In the genomic region with DNA sequence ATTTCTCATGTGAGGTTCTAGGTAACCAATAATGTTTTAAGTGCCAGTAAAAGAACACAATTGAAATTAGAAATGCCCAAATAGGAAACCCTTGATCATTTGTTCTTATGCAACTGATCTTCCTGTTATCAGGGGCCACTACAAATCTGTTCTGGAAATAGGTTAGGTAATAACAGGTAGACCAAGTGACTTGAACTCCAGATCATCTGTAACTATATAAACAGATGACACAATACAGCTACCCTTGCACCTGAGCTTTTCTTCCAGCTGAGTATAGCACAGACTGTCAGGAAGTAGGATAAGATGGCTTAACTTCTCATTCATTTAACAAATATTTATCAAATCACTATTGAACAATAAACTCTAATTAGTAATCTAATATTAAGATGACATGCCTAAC, we compare ENCODE assay signal across 22 cellular contexts.
"Had no signal": no experiment of that assay in that cellular context is flagged by ENCODE, and none has a peak within 500 bp of the region (broad histone marks: within the 10 kb centered on the region; RNA-seq: fewer than 3 reads in every experiment).

No MANE protein-coding gene starts in this region.

- H3K36me3 ChIP-seq: vagina had no signal

- H3K9me3 ChIP-seq: heart left ventricle, psoas muscle, testis, tibial nerve, upper lobe of right lung, vagina had no signal

- H3K27ac ChIP-seq: dorsolateral prefrontal cortex, heart left ventricle, psoas muscle, testis, tibial nerve, upper lobe of right lung, vagina had no signal

- H3K4me3 ChIP-seq: dorsolateral prefrontal cortex, heart left ventricle, psoas muscle, testis, tibial nerve, upper lobe of right lung, vagina had no signal

- ATAC-seq: naive thymus-derived CD4-positive, alpha-beta T cell; psoas muscle; sciatic nerve; stimulated activated naive B cell treated with anti-CD40 and anti-IgM and Interleukin-4, amounts not matched to agents 10 μg/mL and 1 μg/mL and 100 μg/mL, for 72 hours; stimulated activated naive CD8-positive, alpha-beta T cell treated with anti-CD3 and anti-CD28 coated beads, Interleukin-15, amount 100 ng/mL, for 72 hours; upper lobe of right lung had no signal

- H3K27me3 ChIP-seq: dorsolateral prefrontal cortex, heart left ventricle, testis, tibial nerve, upper lobe of right lung, vagina had no signal

- DNase-seq: cortex of kidney; dorsolateral prefrontal cortex; effector CD8-positive, alpha-beta T cell; heart left ventricle; hypothalamus; islet precursor cell; left ventricle myocardium superior; mesendoderm; naive thymus-derived CD4-positive, alpha-beta T cell; nephron progenitor cell; psoas muscle; retina; stimulated activated CD4-positive, alpha-beta T cell treated with anti-CD3 and anti-CD28 coated beads, Interleukin-2, amount 100 ng/mL, for 24 hours; stimulated activated CD4-positive, alpha-beta T cell treated with anti-CD3 and anti-CD28 coated beads, Interleukin-4, amount 100 ng/mL, for 4 hours; stimulated activated naive B cell treated with anti-CD40 and anti-IgM and Interleukin-4, amounts not matched to agents 10 μg/mL and 1 μg/mL and 100 μg/mL, for 72 hours; stimulated activated naive CD8-positive, alpha-beta T cell treated with anti-CD3 and anti-CD28 coated beads, Interleukin-15, amount 100 ng/mL, for 72 hours; testis; upper lobe of right lung had no signal

- FAIRE-seq: frontal cortex had no signal

- H3K4me1 ChIP-seq: psoas muscle, testis, upper lobe of right lung had no signal
